ENCODE assay signal across 12 cellular contexts in genomic region chr16:704552-705380, GRCh38. TPM values are rescaled to one million over a fixed set of nuclear protein-coding genes. Genes with fewer than 3 reads are reported as not detected.
DNase-seq lines count a peak whose midpoint lies in the region; ATAC-seq and TF ChIP-seq lines count a peak whose summit lies in the region.
"Had no signal": no experiment of that assay in that cellular context is flagged by ENCODE, and none has a peak within 500 bp of the region (broad histone marks: within the 10 kb centered on the region; RNA-seq: fewer than 3 reads in every experiment).

No MANE protein-coding gene starts in this region.

- H3K9me3 ChIP-seq in WERI-Rb-1 (ENCODE audit: severe bottlenecking) = no peaks in the 10 kb centered on the region
- no peaks in the 10 kb centered on the region for H3K9me3 ChIP-seq in neuronal stem cell (replicated peaks in 1 of 2; ENCODE audit: control insufficient read depth in 2 of 2, insufficient read depth in 1 of 2, low read depth in 1 of 2, low read length in 2 of 2)
- H3K9me3 ChIP-seq: esophagus muscularis mucosa, uterus had no signal

- peak overlapping the region; percentile 91 for H3K23ac ChIP-seq in neuronal stem cell (ENCODE audit: low read depth, low read length, poor library complexity)

- DNase-seq in DMS53 (lab: John Stamatoyannopoulos, UW) = peak; percentile 72
- no peak for DNase-seq in DMS53 treated with DMSO at 0.1 percent for 48 hours (lab: John Stamatoyannopoulos, UW; ENCODE audit: unreplicated experiment)
- peak; percentile 77 for DNase-seq in WERI-Rb-1
- DNase-seq in neuronal stem cell (ENCODE audit: low spot score) = no peak
- no peak for DNase-seq in NCI-H2081 (lab: John Stamatoyannopoulos, UW)
- DNase-seq: activated T-cell treated with anti-CD3 and anti-CD28 coated beads, Interleukin-2, amount 50 U/mL, for 72 hours; DND-41; NCI-H1694; uterus had no signal

- peak overlapping the region; percentile 17 for H3K14ac ChIP-seq in neuronal stem cell (ENCODE audit: low read length)

- peaks cover 5 to 35% of the 10 kb centered on the region in 2 donors for H3K4me1 ChIP-seq in neuronal stem cell (ENCODE audit: control insufficient read depth in 2 of 2, insufficient read depth in 1 of 2, low read depth in 1 of 2, low read length in 2 of 2)

- H3K4me3 ChIP-seq in WERI-Rb-1 (ENCODE audit: low read depth, low read length) (peak overlapping the region; percentile 88), neuronal stem cell (ENCODE audit: low read length in 2 of 2) (peak overlapping the region; percentile 30 to 64)
- H3K4me3 ChIP-seq: uterus had no signal

- no peak overlapping the region for H2BK12ac ChIP-seq in neuronal stem cell (ENCODE audit: low read length)

- H2AFZ ChIP-seq in neuronal stem cell (ENCODE audit: low read length) = peak overlapping the region; percentile 82

- peak overlapping the region; percentile 69 for H3K4me2 ChIP-seq in neuronal stem cell (ENCODE audit: insufficient read depth, low read length, poor library complexity, severe bottlenecking)

- peak overlapping the region; percentile 81 for H2AK5ac ChIP-seq in neuronal stem cell (ENCODE audit: low read depth, low read length)

- no peak overlapping the region for H2BK15ac ChIP-seq in neuronal stem cell (ENCODE audit: low read length)

- no peak overlapping the region for H3K4ac ChIP-seq in neuronal stem cell (ENCODE audit: low read length)

- no peak overlapping the region for H4K91ac ChIP-seq in neuronal stem cell (ENCODE audit: low read depth, low read length, poor library complexity)

- peaks cover 15% of the 10 kb centered on the region for H3K36me3 ChIP-seq in WERI-Rb-1
- no peaks in the 10 kb centered on the region for H3K36me3 ChIP-seq in neuronal stem cell (replicated peaks in 1 of 2; ENCODE audit: control insufficient read depth in 2 of 2, insufficient read depth in 2 of 2, low read length in 2 of 2)
- H3K36me3 ChIP-seq: esophagus muscularis mucosa, uterus had no signal

- H3K18ac ChIP-seq in neuronal stem cell (ENCODE audit: low read length) = peak overlapping the region; percentile 83

- H3K79me1 ChIP-seq in neuronal stem cell (ENCODE audit: low read depth, low read length) = peaks cover 2% of the 10 kb centered on the region

- TF ChIP-seq CTCF in WERI-Rb-1 (IDR thresholded peaks at IDR 0.05; ENCODE audit: low read depth, low read length) = no peak

- WGBS in neuronal stem cell (ENCODE audit: extremely low coverage in 2 of 2, insufficient read length in 2 of 2, insufficient replicate concordance in 1 of 2), 2 donors = no CpG with 5 or more reads among the region's 50 CpGs

- peaks cover 12% of the 10 kb centered on the region for H3K27me3 ChIP-seq in WERI-Rb-1 (ENCODE audit: insufficient read depth, low read depth, severe bottlenecking)
- peaks cover 41 to 92% (median 51%) of the 10 kb centered on the region in 3 experiments for H3K27me3 ChIP-seq in neuronal stem cell (ENCODE audit: control insufficient read depth in 3 of 3, insufficient read depth in 3 of 3, low read depth in 1 of 3, low read length in 3 of 3)

- peak overlapping the region; percentile 60 for H3K9ac ChIP-seq in neuronal stem cell (ENCODE audit: low read depth, low read length, poor library complexity)

- ATAC-seq in HG02623 (IDR thresholded peaks at IDR 0.05; ENCODE audit: unreplicated experiment) = no peak
- ATAC-seq: activated T-cell treated with anti-CD3 and anti-CD28 coated beads, Interleukin-2, amount 50 U/mL, for 72 hours had no signal

- peak overlapping the region; percentile 39 for H2BK5ac ChIP-seq in neuronal stem cell (ENCODE audit: low read length)

- peak overlapping the region; percentile 76 for H2BK120ac ChIP-seq in neuronal stem cell (ENCODE audit: low read depth, low read length)

- no peak overlapping the region for H4K8ac ChIP-seq in neuronal stem cell (ENCODE audit: low read depth, low read length)

- H3K27ac ChIP-seq in WERI-Rb-1 (peak overlapping the region; percentile 91), neuronal stem cell (replicated peaks; ENCODE audit: low read length) (no peak overlapping the region)
- H3K27ac ChIP-seq: esophagus muscularis mucosa, skin epidermis, uterus had no signal

RNA-seq across cellular contexts. Expression of gene FBXL16, which starts 0.8 kb away (rescaled TPM):
- polyA plus RNA-seq in neuronal stem cell (2013, experiment 1 of 2) = 2.7 TPM
- polyA plus RNA-seq in neuronal stem cell (2013, experiment 2 of 2) = 2.7 TPM

RNA-seq across cellular contexts. Expression of gene METRN, which starts 10.2 kb away (rescaled TPM):
- 105 TPM for polyA plus RNA-seq in neuronal stem cell (2013, experiment 1 of 2)
- polyA plus RNA-seq in neuronal stem cell (2013, experiment 2 of 2) = 98.3 TPM

RNA-seq across cellular contexts. Expression of gene WDR24, which starts 14.6 kb away (rescaled TPM):
- polyA plus RNA-seq in neuronal stem cell (2013, experiment 1 of 2) = 8.4 TPM
- 8.3 TPM for polyA plus RNA-seq in neuronal stem cell (2013, experiment 2 of 2)

RNA-seq across cellular contexts. Expression of gene ANTKMT, which starts 16.2 kb away (rescaled TPM):
- 30.9 TPM for polyA plus RNA-seq in neuronal stem cell (2013, experiment 1 of 2)
- 29.0 TPM for polyA plus RNA-seq in neuronal stem cell (2013, experiment 2 of 2)

RNA-seq across cellular contexts. Expression of gene JMJD8, which starts 20.6 kb away (rescaled TPM):
- polyA plus RNA-seq in neuronal stem cell (2013, experiment 1 of 2) = 34.8 TPM
- 33.9 TPM for polyA plus RNA-seq in neuronal stem cell (2013, experiment 2 of 2)

Comparison
In these comparisons a context has a peak if more than half of its experiments do, and no peak if none do; other contexts are left out.
1. DNase-seq: peak in DMS53 (single experiment) and WERI-Rb-1 (single experiment); none in DMS53 treated with DMSO at 0.1 percent for 48 hours (single experiment), neuronal stem cell (single experiment) and NCI-H2081 (0 of 2).